8 cellular contexts compared by ENCODE assay signal in the genomic region with DNA sequence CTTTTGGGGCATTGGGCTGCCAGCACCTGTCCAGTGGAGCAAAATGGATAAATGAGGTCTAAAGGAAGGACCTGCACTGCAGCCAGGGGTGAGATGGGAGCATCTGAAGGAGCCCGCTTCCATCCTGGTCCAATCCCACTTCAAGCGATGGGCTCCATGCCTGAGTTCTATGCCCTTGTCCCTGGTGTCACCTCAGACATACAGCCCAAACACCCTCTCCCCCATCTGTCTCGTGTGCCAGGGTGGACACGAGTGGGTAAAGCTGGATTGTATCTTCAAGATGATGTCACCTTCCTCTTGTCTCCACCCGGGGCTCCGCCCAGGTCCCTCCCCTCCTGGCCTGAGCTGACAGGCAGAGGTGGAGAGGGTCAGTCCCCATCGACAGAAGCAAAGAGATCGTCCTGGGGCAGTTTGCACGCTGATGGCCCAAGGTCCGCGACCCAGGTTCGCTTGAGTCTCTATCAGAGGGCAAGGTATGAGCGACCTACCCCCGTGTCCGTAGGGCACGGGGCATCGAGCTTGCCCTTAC. TPM values are rescaled to one million over a fixed set of nuclear protein-coding genes. Genes with fewer than 3 reads are reported as not detected.
A peak's percentile ranks its signal among the peaks of the same experiment; 100 is the strongest.
DNase-seq lines count a peak whose midpoint lies in the region; ATAC-seq and TF ChIP-seq lines count a peak whose summit lies in the region.

No MANE protein-coding gene starts in this region.

- DNase-seq in AG20443 (ENCODE audit: low spot score) (peak; percentile 67), T-helper 22 cell (ENCODE audit: low read depth) (peak; percentile 40), coronary artery (ENCODE audit: low spot score) (no peak), stomach (peak; percentile 52), COLO829 (ENCODE audit: low spot score) (no peak)

- no peaks in the 10 kb centered on the region for H3K27me3 ChIP-seq in liver (ENCODE audit: control insufficient read depth in 4 of 4, insufficient read depth in 4 of 4, low read length in 3 of 4)
- no peaks in the 10 kb centered on the region for H3K27me3 ChIP-seq in stomach

- peak overlapping the region; percentile 91 for H3K4me3 ChIP-seq in coronary artery
- H3K4me3 ChIP-seq in liver (ENCODE audit: low read depth in 1 of 3, low read length in 3 of 3), result peak overlapping the region; percentile 64 to 74 (median 64)
- H3K4me3 ChIP-seq in stomach, result peak overlapping the region; percentile 63 to 89 (median 66)

- peaks cover 3 to 20% (median 7%) of the 10 kb centered on the region in 4 donors for H3K4me1 ChIP-seq in liver (ENCODE audit: control insufficient read depth in 4 of 4, insufficient read depth in 4 of 4, low read length in 3 of 4)
- peaks cover 26 to 56% (median 41%) of the 10 kb centered on the region in 4 donors for H3K4me1 ChIP-seq in stomach

- no peaks in the 10 kb centered on the region for H3K9me3 ChIP-seq in liver (ENCODE audit: control insufficient read depth in 4 of 4, low read length in 3 of 4)
- H3K9me3 ChIP-seq in stomach, result no peaks in the 10 kb centered on the region

- TF ChIP-seq POLR2A in stomach (IDR thresholded peaks at IDR 0.05), result no peak

- H3K36me3 ChIP-seq in liver (ENCODE audit: control insufficient read depth in 4 of 4, insufficient read depth in 3 of 4, low read depth in 1 of 4, low read length in 3 of 4) (no peaks in the 10 kb centered on the region), stomach (peaks cover 0 to 15% (median 5%) of the 10 kb centered on the region in 4 donors)

- intact Hi-C loops in stomach (cut with DNase I; ENCODE audit: low total_unique reads), result loop anchor here (5.0 kb wide), 1 partner anchor 164 kb away; no protein-coding TSS in a partner anchor

- H3K27ac ChIP-seq in coronary artery, result peak overlapping the region; percentile 86 to 95
- peak overlapping the region; percentile 93 to 97 for H3K27ac ChIP-seq in liver (ENCODE audit: low read depth in 1 of 2, low read length in 2 of 2)
- H3K27ac ChIP-seq in stomach, result peak overlapping the region; percentile 86 to 94 (median 89)

- ATAC-seq in GM18868 (IDR thresholded peaks at IDR 0.05; ENCODE audit: unreplicated experiment) (peak; percentile 21), HG03196 (IDR thresholded peaks at IDR 0.05; ENCODE audit: unreplicated experiment) (peak; percentile 3)

- peak overlapping the region; percentile 64 to 74 for H3K9ac ChIP-seq in liver (ENCODE audit: low read depth in 1 of 2, low read length in 2 of 2)

- TF ChIP-seq EP300 in stomach (IDR thresholded peaks at IDR 0.05), result no peak

- TF ChIP-seq CTCF in coronary artery (IDR thresholded peaks at IDR 0.05) (no peak), liver (IDR thresholded peaks at IDR 0.05; ENCODE audit: low read depth, low read length, missing input control) (no peak), stomach (IDR thresholded peaks at IDR 0.05) (no peak)

- TF ChIP-seq RAD21 in liver (IDR thresholded peaks at IDR 0.05), result no peak

- 11% methylated on average over 17 of the region's 17 CpGs for WGBS in liver
- 8 to 18% (median 11%) methylated on average over 11 to 17 of the region's 17 CpGs for WGBS in stomach, 5 donors

TF ChIP-seq in liver, 16 proteins besides CTCF, POLR2A, EP300 and RAD21:
- TF ChIP-seq, protein P1, sequence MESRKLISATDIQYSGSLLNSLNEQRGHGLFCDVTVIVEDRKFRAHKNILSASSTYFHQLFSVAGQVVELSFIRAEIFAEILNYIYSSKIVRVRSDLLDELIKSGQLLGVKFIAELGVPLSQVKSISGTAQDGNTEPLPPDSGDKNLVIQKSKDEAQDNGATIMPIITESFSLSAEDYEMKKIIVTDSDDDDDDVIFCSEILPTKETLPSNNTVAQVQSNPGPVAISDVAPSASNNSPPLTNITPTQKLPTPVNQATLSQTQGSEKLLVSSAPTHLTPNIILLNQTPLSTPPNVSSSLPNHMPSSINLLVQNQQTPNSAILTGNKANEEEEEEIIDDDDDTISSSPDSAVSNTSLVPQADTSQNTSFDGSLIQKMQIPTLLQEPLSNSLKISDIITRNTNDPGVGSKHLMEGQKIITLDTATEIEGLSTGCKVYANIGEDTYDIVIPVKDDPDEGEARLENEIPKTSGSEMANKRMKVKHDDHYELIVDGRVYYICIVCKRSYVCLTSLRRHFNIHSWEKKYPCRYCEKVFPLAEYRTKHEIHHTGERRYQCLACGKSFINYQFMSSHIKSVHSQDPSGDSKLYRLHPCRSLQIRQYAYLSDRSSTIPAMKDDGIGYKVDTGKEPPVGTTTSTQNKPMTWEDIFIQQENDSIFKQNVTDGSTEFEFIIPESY (IDR thresholded peaks at IDR 0.05), result no peak
- TF ChIP-seq, protein P2, sequence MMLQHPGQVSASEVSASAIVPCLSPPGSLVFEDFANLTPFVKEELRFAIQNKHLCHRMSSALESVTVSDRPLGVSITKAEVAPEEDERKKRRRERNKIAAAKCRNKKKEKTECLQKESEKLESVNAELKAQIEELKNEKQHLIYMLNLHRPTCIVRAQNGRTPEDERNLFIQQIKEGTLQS (IDR thresholded peaks at IDR 0.05), result no peak
- peak; percentile 1 for TF ChIP-seq FOXA1 (IDR thresholded peaks at IDR 0.05)
- TF ChIP-seq GABPA (IDR thresholded peaks at IDR 0.05 in 1 of 2, conservative IDR thresholded peaks at IDR 0.05 in 1 of 2), result no peak
- TF ChIP-seq HNF4A (conservative IDR thresholded peaks at IDR 0.05), result peak; percentile 59 to 67

RNA-seq across cellular contexts. Expression of a gene that starts 0.5 kb away (rescaled TPM):
- 1 to 10 TPM; 2.4 to 2.6 TPM for total RNA-seq in liver
- 10 to 100 TPM; 10.8 to 11.3 TPM for polyA plus RNA-seq in liver
- 10 to 100 TPM in 2 of 5 donors, 1 to 10 TPM in 3; 2.8 to 49.1 (median 5.3) TPM for total RNA-seq in stomach
- polyA plus RNA-seq in stomach, result 10 to 100 TPM; 30.4 to 41.5 (median 32.1) TPM

RNA-seq across cellular contexts. Expression of a gene that starts 11.6 kb away (rescaled TPM):
- total RNA-seq in liver (100 to 1,000 TPM in 1 of 2 donors, 1 to 10 TPM in 1; 4.2 to 118 TPM), stomach (100 to 1,000 TPM in 1 of 5 donors, 10 to 100 TPM in 3, 1 to 10 TPM in 1; 9.3 to 106 (median 33.6) TPM)
- polyA plus RNA-seq in liver (1 to 10 TPM; 7.9 to 9.2 TPM), stomach (100 to 1,000 TPM in 1 of 3 donors, 10 to 100 TPM in 2; 91.4 to 114 (median 92.6) TPM)

Comparison
In these comparisons a context has a peak if more than half of its experiments do, and no peak if none do; other contexts are left out.
1. DNase-seq: peak in AG20443 (single experiment), T-helper 22 cell (single experiment) and stomach (single experiment); none in coronary artery (single experiment) and COLO829 (single experiment).
2. Peak in every context shown above with its lines, with median percentiles within 50 percentile points of each other: H3K27ac ChIP-seq and H3K4me3 ChIP-seq.